Comparison of ENCODE assay signal across 5 cellular contexts in genomic region chr5:167552356-167552755, GRCh38.
"Had no signal": no experiment of that assay in that cellular context is flagged by ENCODE, and none has a peak within 500 bp of the region (broad histone marks: within the 10 kb centered on the region; RNA-seq: fewer than 3 reads in every experiment).

No MANE protein-coding gene starts in this region.

- H3K4me1 Mint-ChIP-seq: IgD-negative memory B cell had no signal

- H3K27me3 Mint-ChIP-seq: IgD-negative memory B cell had no signal

- DNase-seq: IMR-90, KBM-7 had no signal

- H3K27ac Mint-ChIP-seq: IgD-negative memory B cell had no signal

- H3K36me3 Mint-ChIP-seq: IgD-negative memory B cell had no signal

- H3K4me3 ChIP-seq: K562 had no signal

- H3K27ac ChIP-seq: HL-60 had no signal

- H3K4me3 Mint-ChIP-seq: IgD-negative memory B cell had no signal
